ENCODE assay signal across 8 cellular contexts in the genomic region with DNA sequence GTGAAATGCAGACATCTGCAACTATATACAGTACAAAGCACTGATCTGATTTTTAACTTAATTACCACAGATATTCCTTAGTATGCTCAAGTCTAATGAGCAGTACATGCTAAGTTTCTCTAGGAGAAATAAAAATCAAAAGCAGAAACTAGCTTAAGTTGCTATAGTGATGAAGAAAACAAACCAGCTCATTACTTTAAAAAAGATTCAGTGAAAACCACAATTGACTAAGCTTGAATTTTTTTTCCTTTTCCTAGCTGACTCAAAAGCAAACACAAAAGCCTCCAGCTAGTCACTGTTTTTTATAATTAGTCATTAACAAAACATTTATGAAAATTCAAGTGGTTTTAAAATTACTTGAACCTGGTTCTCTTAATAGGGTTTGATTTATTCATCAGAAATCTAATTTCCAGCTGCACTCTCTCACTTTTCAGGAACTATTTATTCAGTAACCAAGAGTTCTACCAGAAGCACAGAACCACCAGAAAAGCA. TPM values are rescaled to one million over a fixed set of nuclear protein-coding genes. Genes with fewer than 3 reads are reported as not detected.
DNase-seq lines count a peak whose midpoint lies in the region; ATAC-seq and TF ChIP-seq lines count a peak whose summit lies in the region.
"Not testable (repeated sequence)": the region's sequence is repeated elsewhere in the genome, so short reads cannot be mapped to it uniquely, and the experiment has no call there.

No MANE protein-coding gene starts in this region.

- not testable (repeated sequence) for H3K27ac ChIP-seq in CD8-positive, alpha-beta T cell (ENCODE audit: low read depth, low read length)
- peak overlapping the region; percentile 16 for H3K27ac ChIP-seq in mesodermal cell (ENCODE audit: low read depth, low read length, severe bottlenecking)

- H3K4me3 ChIP-seq in CD8-positive, alpha-beta T cell (ENCODE audit: low read depth, low read length); astrocyte of the cerebellum (ENCODE audit: low read depth, low read length); fibroblast of mammary gland (ENCODE audit: control insufficient read depth, low read depth, low read length); mesodermal cell (ENCODE audit: extremely low read depth, insufficient read depth, low read length, poor library complexity, severe bottlenecking): not testable (repeated sequence)

- CTCF ChIA-PET in CD8-positive, alpha-beta T cell (lab: Charles Lee) = not testable (repeated sequence)

- H3K9me3 Mint-ChIP-seq in CD8-positive, alpha-beta T cell = not testable (repeated sequence)

- H3K36me3 Mint-ChIP-seq in CD8-positive, alpha-beta T cell = peaks cover 36% of the 10 kb centered on the region

- not testable (repeated sequence) for H3K27me3 Mint-ChIP-seq in CD8-positive, alpha-beta T cell (ENCODE audit: low read depth)

- peak; percentile 71 for ATAC-seq in CD8-positive, alpha-beta T cell
- ATAC-seq in GM21423 (IDR thresholded peaks at IDR 0.05; ENCODE audit: unreplicated experiment) = peak; percentile 67
- ATAC-seq in HG03378 (IDR thresholded peaks at IDR 0.05; ENCODE audit: unreplicated experiment) = peak; percentile 84
- ATAC-seq in SK-N-SH treated with all-trans-retinoic acid at 6 μM for 48 hours = peak; percentile 87

- not testable (repeated sequence) for TF ChIP-seq CTCF in CD8-positive, alpha-beta T cell (IDR thresholded peaks at IDR 0.05); astrocyte of the cerebellum (IDR thresholded peaks at IDR 0.05; ENCODE audit: low read depth, low read length, missing control alignments); fibroblast of mammary gland (conservative IDR thresholded peaks at IDR 0.05; ENCODE audit: control insufficient read depth, insufficient read depth, low read depth, low read length)

- H3K9me3 ChIP-seq in CD8-positive, alpha-beta T cell (ENCODE audit: low read length); mesodermal cell (ENCODE audit: control insufficient read depth, low read length): not testable (repeated sequence)

- H3K36me3 ChIP-seq in CD8-positive, alpha-beta T cell (ENCODE audit: insufficient read depth, low read length) = not testable (repeated sequence)
- peaks cover 16% of the 10 kb centered on the region for H3K36me3 ChIP-seq in mesodermal cell (ENCODE audit: control insufficient read depth, insufficient read depth, low read length)

- peaks cover 62% of the 10 kb centered on the region for H3K4me1 Mint-ChIP-seq in CD8-positive, alpha-beta T cell (ENCODE audit: low read depth)

- intact Hi-C loops in CD8-positive, alpha-beta T cell (cut with DNase I, micrococcal nuclease) = not testable (repeated sequence)

- not testable (repeated sequence) for DNase-seq in CD8-positive, alpha-beta T cell
- peak; percentile 67 for DNase-seq in astrocyte of the cerebellum (ENCODE audit: low read depth)
- peak; percentile 88 for DNase-seq in fibroblast of mammary gland (ENCODE audit: low read depth)
- DNase-seq in stromal cell of bone marrow (ENCODE audit: low read depth) = peak; percentile 76

- POLR2A ChIA-PET in CD8-positive, alpha-beta T cell (lab: Charles Lee) = not testable (repeated sequence)

- H3K27me3 ChIP-seq in CD8-positive, alpha-beta T cell (ENCODE audit: insufficient read depth, low read length) = not testable (repeated sequence)

- H3K4me3 Mint-ChIP-seq in CD8-positive, alpha-beta T cell = peak overlapping the region; percentile 16

- in situ Hi-C loops in astrocyte of the cerebellum (cut with HindIII; ENCODE audit: low sequenced_read_pairs) = not testable (repeated sequence)

- H3K4me1 ChIP-seq in CD8-positive, alpha-beta T cell (ENCODE audit: insufficient read depth, low read length) = peaks cover 16% of the 10 kb centered on the region
- not testable (repeated sequence) for H3K4me1 ChIP-seq in mesodermal cell (ENCODE audit: control insufficient read depth, insufficient read depth, low read length, poor library complexity, severe bottlenecking)

- H3K27ac Mint-ChIP-seq in CD8-positive, alpha-beta T cell = peak overlapping the region; percentile 84

TF ChIP-seq in SK-N-SH treated with all-trans-retinoic acid at 6 μM for 48 hours, 23 proteins besides CTCF, POLR2A, EP300 and RAD21:
- 0 out of 2 replicates have a peak, but pooled peaks have one; percentile 12 for TF ChIP-seq ISL1 (CRISPR knock-in tag; IDR thresholded peaks at IDR 0.05)

RNA-seq across cellular contexts. Expression of gene GLUD1, which starts 10.3 kb away (rescaled TPM):
- 10 to 100 TPM; 69.5 to 70.5 TPM for total RNA-seq in CD8-positive, alpha-beta T cell
- polyA plus RNA-seq in mesodermal cell (2013, experiment 1 of 2) = 96.5 TPM
- polyA plus RNA-seq in mesodermal cell (2013, experiment 2 of 2) = 99.0 TPM

RNA-seq across cellular contexts. Expression of gene SHLD2, which starts 10.7 kb away (rescaled TPM):
- total RNA-seq in CD8-positive, alpha-beta T cell = 10 to 100 TPM; 16.3 to 16.6 TPM
- 22.3 TPM for polyA plus RNA-seq in mesodermal cell (2013, experiment 1 of 2)
- 26.6 TPM for polyA plus RNA-seq in mesodermal cell (2013, experiment 2 of 2)
